ENCODE assay signal across 1 cellular context in genomic region chr18:48540329-48541025, GRCh38.
TF ChIP-seq lines count a peak whose summit lies in the region.

No MANE protein-coding gene starts in this region.

TF ChIP-seq in HepG2, 621 proteins besides CTCF, POLR2A, EP300 and RAD21 (continued from another document and continues in another):
- TF ChIP-seq ATF2 (CRISPR knock-in tag; IDR thresholded peaks at IDR 0.05) (0 out of 2 replicates have a peak, but pooled peaks have one; percentile 18), E2F2 (CRISPR knock-in tag; IDR thresholded peaks at IDR 0.05; ENCODE audit: borderline replicate concordance) (no peak), FOXO4 (CRISPR knock-in tag; conservative IDR thresholded peaks at IDR 0.05) (no peak), CEBPB (IDR thresholded peaks at IDR 0.05; ENCODE audit: borderline replicate concordance, low read depth, low read length) (no peak), KLF16 (CRISPR knock-in tag; IDR thresholded peaks at IDR 0.05) (peak in 1 of 2 experiments; percentile 48; a peak in 2 of 4 replicates), JUNB (CRISPR knock-in tag; IDR thresholded peaks at IDR 0.05; ENCODE audit: borderline replicate concordance) (no peak), TRIM22 (IDR thresholded peaks at IDR 0.05) (no peak), ZBTB33 (CRISPR knock-in tag; IDR thresholded peaks at IDR 0.05) (0 out of 2 replicates have a peak, but pooled peaks have one; percentile 31), GFI1 (CRISPR knock-in tag; IDR thresholded peaks at IDR 0.05; ENCODE audit: borderline replicate concordance) (peak; percentile 36; the same call in 1 of the 2 replicates), ATF4 (CRISPR knock-in tag; IDR thresholded peaks at IDR 0.05) (peak in 1 of 2 experiments; percentile 42; a peak in 1 of 4 replicates), ZNF614 (CRISPR knock-in tag; IDR thresholded peaks at IDR 0.05; ENCODE audit: borderline replicate concordance) (no peak), FOXO1 (CRISPR knock-in tag; IDR thresholded peaks at IDR 0.05) (peak; percentile 55; the same call in 1 of the 2 replicates), REL (CRISPR knock-in tag; conservative IDR thresholded peaks at IDR 0.05) (peak; percentile 55; the same call in 1 of the 2 replicates), SNRNP70 (IDR thresholded peaks at IDR 0.05; ENCODE audit: low read depth, low read length) (no peak), LCORL (IDR thresholded peaks at IDR 0.05) (no peak), LCORL (CRISPR knock-in tag; IDR thresholded peaks at IDR 0.05) (no peak; the same call in 1 of the 2 replicates), ZNF670 (CRISPR knock-in tag; IDR thresholded peaks at IDR 0.05; ENCODE audit: borderline replicate concordance) (no peak), ZNF136 (CRISPR knock-in tag; IDR thresholded peaks at IDR 0.05; ENCODE audit: low read depth) (no peak), ZNF101 (CRISPR knock-in tag; IDR thresholded peaks at IDR 0.05; ENCODE audit: borderline replicate concordance, low read depth) (no peak), ZNF766 (CRISPR knock-in tag; IDR thresholded peaks at IDR 0.05; ENCODE audit: borderline replicate concordance) (no peak), NR2F1 (CRISPR knock-in tag; IDR thresholded peaks at IDR 0.05) (no peak), ZFP62 (CRISPR knock-in tag; IDR thresholded peaks at IDR 0.05) (no peak), CSRNP1 (CRISPR knock-in tag; IDR thresholded peaks at IDR 0.05) (no peak), HHEX (CRISPR knock-in tag; IDR thresholded peaks at IDR 0.05) (no peak), ZNF3 (CRISPR knock-in tag; IDR thresholded peaks at IDR 0.05) (no peak), TAF1 (CRISPR knock-in tag; IDR thresholded peaks at IDR 0.05) (peak; percentile 59), ZNF280B (CRISPR knock-in tag; IDR thresholded peaks at IDR 0.05; ENCODE audit: borderline replicate concordance) (no peak), ZXDC (CRISPR knock-in tag; IDR thresholded peaks at IDR 0.05) (0 out of 2 replicates have a peak, but pooled peaks have one; percentile 39), KLF15 (CRISPR knock-in tag; IDR thresholded peaks at IDR 0.05; ENCODE audit: borderline replicate concordance) (peak; percentile 43; the same call in 1 of the 2 replicates), ZNF775 (CRISPR knock-in tag; IDR thresholded peaks at IDR 0.05; ENCODE audit: borderline replicate concordance) (no peak), LBX2 (CRISPR knock-in tag; IDR thresholded peaks at IDR 0.05; ENCODE audit: borderline replicate concordance) (no peak), MLXIP (CRISPR knock-in tag; IDR thresholded peaks at IDR 0.05; ENCODE audit: borderline replicate concordance) (no peak), BATF2 (CRISPR knock-in tag; IDR thresholded peaks at IDR 0.05) (peak; percentile 66; the same call in 1 of the 2 replicates), RBM39 (IDR thresholded peaks at IDR 0.05; ENCODE audit: low read depth, low read length, poor library complexity, severe bottlenecking) (no peak), NCOR1 (IDR thresholded peaks at IDR 0.05; ENCODE audit: borderline replicate concordance, low read length) (no peak), FOXM1 (CRISPR knock-in tag; IDR thresholded peaks at IDR 0.05) (no peak), ASH2L (IDR thresholded peaks at IDR 0.05; ENCODE audit: insufficient read length, low read depth, low read length) (no peak), ZFP90 (CRISPR knock-in tag; IDR thresholded peaks at IDR 0.05; ENCODE audit: borderline replicate concordance) (no peak), KDM3A (CRISPR knock-in tag; IDR thresholded peaks at IDR 0.05; ENCODE audit: low read depth) (no peak; the same call in 1 of the 2 replicates), ZNF678 (CRISPR knock-in tag; IDR thresholded peaks at IDR 0.05) (no peak)
